26 cellular contexts compared by ENCODE assay signal in the genomic region with DNA sequence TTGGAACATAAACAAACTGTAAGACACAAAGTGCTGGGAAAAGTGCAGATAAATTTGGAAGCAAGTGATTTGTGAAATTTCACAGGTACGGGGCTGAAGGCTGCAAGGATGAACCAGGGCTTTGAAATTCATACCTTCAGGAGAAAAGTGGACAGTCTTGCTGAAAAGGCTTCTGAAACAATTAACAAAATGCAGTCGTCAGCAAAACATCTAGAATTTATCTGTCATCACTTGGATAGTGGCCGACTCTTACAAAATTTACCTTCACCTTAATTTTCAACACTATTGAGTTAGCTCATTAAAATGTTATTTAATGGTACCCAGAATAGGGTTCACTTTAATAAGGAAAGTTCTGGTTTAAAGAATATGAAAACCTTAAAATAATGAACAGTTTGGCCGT.
DNase-seq lines count a peak whose midpoint lies in the region; ATAC-seq, FAIRE-seq and TF ChIP-seq lines count a peak whose summit lies in the region.
"Had no signal": no experiment of that assay in that cellular context is flagged by ENCODE, and none has a peak within 500 bp of the region (broad histone marks: within the 10 kb centered on the region; RNA-seq: fewer than 3 reads in every experiment).

No MANE protein-coding gene starts in this region.

- H3K4me1 Mint-ChIP-seq in MCF 10A (ENCODE audit: insufficient read depth, unreplicated experiment), result peaks cover 10% of the 10 kb centered on the region
- H3K4me1 Mint-ChIP-seq: CD14-positive monocyte had no signal

- no peaks in the 10 kb centered on the region for H3K36me3 Mint-ChIP-seq in MCF 10A (ENCODE audit: insufficient read depth, unreplicated experiment)
- H3K36me3 Mint-ChIP-seq: CD14-positive monocyte; CD4-positive, alpha-beta memory T cell; CD4-positive, CD25-positive, alpha-beta regulatory T cell had no signal

- H3K56ac ChIP-seq in IMR-90 (ENCODE audit: extremely low read depth, insufficient read depth, low read length), result no peak overlapping the region

- no peak overlapping the region for H2AK5ac ChIP-seq in IMR-90 (ENCODE audit: low read depth, low read length)

- no peak overlapping the region for H3K23ac ChIP-seq in IMR-90 (ENCODE audit: low read depth, low read length)

- peaks cover 0 to 33% of the 10 kb centered on the region in 2 experiments; a peak in 3 of 5 replicates for H3K27me3 ChIP-seq in HepG2 (ENCODE audit: control insufficient read depth in 1 of 2, insufficient read depth in 2 of 2, low read length in 2 of 2)
- no peaks in the 10 kb centered on the region for H3K27me3 ChIP-seq in right lobe of liver
- no peaks in the 10 kb centered on the region; the same call in 1 of the 2 replicates for H3K27me3 ChIP-seq in IMR-90 (ENCODE audit: control insufficient read depth, insufficient read depth, low read length)
- H3K27me3 ChIP-seq in K562 (ENCODE audit: control insufficient read depth in 2 of 2, insufficient read depth in 2 of 2, low read length in 2 of 2), result peaks cover 0 to 21% of the 10 kb centered on the region in 2 experiments; a peak in 3 of 5 replicates
- H3K27me3 ChIP-seq: BE2C, BLaER1 had no signal

- H2BK120ac ChIP-seq in IMR-90 (ENCODE audit: low read depth, low read length), result no peak overlapping the region

- no peak for TF ChIP-seq POLR2A in HepG2 (IDR thresholded peaks at IDR 0.05; ENCODE audit: insufficient read depth in 1 of 2, low read depth in 2 of 2, low read length in 2 of 2)
- TF ChIP-seq POLR2A in right lobe of liver (IDR thresholded peaks at IDR 0.05), result no peak
- no peak for TF ChIP-seq POLR2A in IMR-90 (IDR thresholded peaks at IDR 0.05; ENCODE audit: low read depth, low read length)
- TF ChIP-seq POLR2A in K562 (conservative IDR thresholded peaks at IDR 0.05), result no peak

- H3K4ac ChIP-seq in IMR-90 (ENCODE audit: low read depth, low read length), result no peak overlapping the region

- H3K9me3 Mint-ChIP-seq in MCF 10A (ENCODE audit: unreplicated experiment), result peaks cover 7% of the 10 kb centered on the region
- H3K9me3 Mint-ChIP-seq: CD8-positive, alpha-beta memory T cell had no signal

- H4K20me1 ChIP-seq in HepG2 (ENCODE audit: insufficient read depth, low read length), result no peaks in the 10 kb centered on the region
- H4K20me1 ChIP-seq in IMR-90 (ENCODE audit: insufficient read depth, low read length), result no peaks in the 10 kb centered on the region
- no peaks in the 10 kb centered on the region for H4K20me1 ChIP-seq in K562 (replicated peaks; ENCODE audit: control insufficient read depth, insufficient read depth, low read length)
- H4K20me1 ChIP-seq: BLaER1 had no signal

- H3K9me3 ChIP-seq in HepG2 (ENCODE audit: low read length) (no peaks in the 10 kb centered on the region), right lobe of liver (no peaks in the 10 kb centered on the region), IMR-90 (ENCODE audit: control insufficient read depth, insufficient read depth, low read length) (no peaks in the 10 kb centered on the region), K562 (replicated peaks; ENCODE audit: control insufficient read depth, insufficient read depth, low read depth, low read length) (no peaks in the 10 kb centered on the region)
- H3K9me3 ChIP-seq: BE2C had no signal

- H2BK15ac ChIP-seq in IMR-90 (ENCODE audit: low read depth, low read length), result no peak overlapping the region

- TF ChIP-seq EP300 in HepG2 (IDR thresholded peaks at IDR 0.05; ENCODE audit: low read depth in 2 of 2, low read length in 2 of 2) (no peak), HepG2 (CRISPR knock-in tag; IDR thresholded peaks at IDR 0.05; ENCODE audit: borderline replicate concordance) (no peak), K562 (IDR thresholded peaks at IDR 0.05; ENCODE audit: low read length) (no peak)

- no peak overlapping the region for H3K9ac ChIP-seq in HepG2 (ENCODE audit: insufficient read depth, low read depth, low read length)
- H3K9ac ChIP-seq in IMR-90 (ENCODE audit: low read depth, low read length), result no peak overlapping the region
- H3K9ac ChIP-seq in K562 (ENCODE audit: insufficient read depth in 1 of 2, low read depth in 2 of 2, low read length in 2 of 2), result no peak overlapping the region
- H3K9ac ChIP-seq: BLaER1 had no signal

- H3K4me2 ChIP-seq in HepG2 (ENCODE audit: low read depth, low read length) (no peak overlapping the region), IMR-90 (ENCODE audit: low read depth, low read length) (no peak overlapping the region), K562 (ENCODE audit: insufficient read depth, low read length) (no peak overlapping the region)
- H3K4me2 ChIP-seq: BLaER1 had no signal

- H4K5ac ChIP-seq in IMR-90 (ENCODE audit: low read depth, low read length), result no peak overlapping the region

- H3K9me1 ChIP-seq in IMR-90 (ENCODE audit: insufficient read depth, low read length), result no peaks in the 10 kb centered on the region
- H3K9me1 ChIP-seq in K562 (ENCODE audit: control insufficient read depth, insufficient read depth, low read length), result no peaks in the 10 kb centered on the region

- no peak overlapping the region for H3K4me3 ChIP-seq in HepG2 (replicated peaks in 1 of 3; ENCODE audit: insufficient read depth in 1 of 3, low read depth in 2 of 3, low read length in 3 of 3)
- H3K4me3 ChIP-seq in right lobe of liver, result no peak overlapping the region
- H3K4me3 ChIP-seq in IMR-90 (ENCODE audit: insufficient read depth, low read depth, low read length), result no peak overlapping the region
- no peak overlapping the region for H3K4me3 ChIP-seq in K562
- H3K4me3 ChIP-seq: BLaER1, GM12878 had no signal

- 14% methylated on average over 4 of the region's 4 CpGs for WGBS in HepG2 (ENCODE audit: low lambda C conversion rate)
- whole genome bisulfite sequencing in right lobe of liver (ENCODE audit: insufficient coverage, low coverage, low lambda C conversion rate, missing lambda C conversion rate), result 55% methylated on average over 4 of the region's 4 CpGs
- no CpG with 5 or more reads among the region's 4 CpGs for WGBS in IMR-90 (ENCODE audit: extremely low coverage in 2 of 2, insufficient read length in 1 of 2), 2 experiments
- WGBS in K562 (ENCODE audit: insufficient coverage, low coverage, missing lambda C conversion rate), result 0% methylated on average over 4 of the region's 4 CpGs

- H3K27ac ChIP-seq in HepG2 (ENCODE audit: extremely low read length, insufficient read depth, low read length), result no peak overlapping the region
- no peak overlapping the region for H3K27ac ChIP-seq in right lobe of liver
- H3K27ac ChIP-seq in IMR-90 (ENCODE audit: insufficient read depth, low read length), result no peak overlapping the region
- no peak overlapping the region for H3K27ac ChIP-seq in K562 (ENCODE audit: extremely low read depth, low read depth, low read length)
- H3K27ac ChIP-seq: 22Rv1, BLaER1 had no signal

- H2AK9ac ChIP-seq in IMR-90 (replicated peaks; ENCODE audit: low read depth, low read length, poor library complexity), result no peak overlapping the region

- no peak overlapping the region for H4K91ac ChIP-seq in IMR-90 (ENCODE audit: insufficient read depth, low read depth, low read length)

- H3K4me3 Mint-ChIP-seq in MCF 10A (ENCODE audit: unreplicated experiment), result no peak overlapping the region
- H3K4me3 Mint-ChIP-seq: CD14-positive monocyte; CD4-positive, alpha-beta memory T cell; CD4-positive, CD25-positive, alpha-beta regulatory T cell; CD8-positive, alpha-beta memory T cell had no signal

- no peak for DNase-seq in HepG2 (ENCODE audit: low spot score)
- no peak for DNase-seq in right lobe of liver
- DNase-seq in IMR-90, result no peak
- no peak for DNase-seq in K562 (ENCODE audit: extremely low read depth in 1 of 4, low spot score in 3 of 4)
- DNase-seq in MCF 10A (ENCODE audit: unreplicated experiment), result no peak
- DNase-seq in SKM-1 (lab: John Stamatoyannopoulos, UW; ENCODE audit: unreplicated experiment), result no peak
- DNase-seq: ACHN; BE2C; C1 segment of cervical spinal cord; CD4-positive, alpha-beta memory T cell; CD4-positive, CD25-positive, alpha-beta regulatory T cell; CD8-positive, alpha-beta memory T cell; COR-L47; DMS 273 treated with DMSO at 0.1 percent for 48 hours; DMS153; DMS53; DMS79; DND-41; GDM1 had no signal

- POLR2A ChIA-PET in HepG2 (lab: Yijun Ruan, JAX), result no interaction called here
- POLR2A ChIA-PET in IMR-90 (lab: Charles Lee; ENCODE audit: unreplicated experiment), result no interaction called here
- POLR2A ChIA-PET in K562 (lab: Yijun Ruan, JAX), result interaction anchor here (1.4 kb wide), 1 partner anchor 11 kb away, joined by 4 read pairs; no protein-coding TSS in a partner anchor
- POLR2A ChIA-PET in MCF 10A (lab: Yijun Ruan, JAX), result no interaction called here

- FAIRE-seq in HepG2 (lab: Jason Lieb, UNC) (no peak), K562 (lab: Jason Lieb, UNC) (no peak)
- FAIRE-seq: GM12878, GM12892, GM18507 had no signal

- no peaks in the 10 kb centered on the region for H3K79me2 ChIP-seq in HepG2 (ENCODE audit: insufficient read depth, low read length)
- H3K79me2 ChIP-seq in K562 (ENCODE audit: control insufficient read depth, insufficient read depth, low read length), result no peaks in the 10 kb centered on the region

- dilution Hi-C loops in IMR-90 (cut with HindIII; ENCODE audit: low sequenced_read_pairs, unreplicated experiment), result no loop called here

- intact Hi-C loops in HepG2 (cut with micrococcal nuclease; ENCODE audit: unreplicated experiment), result no loop called here
- intact Hi-C loops in right lobe of liver (cut with DNase I), result no loop called here
- intact Hi-C loops in IMR-90 (cut with micrococcal nuclease), result no loop called here
- intact Hi-C loops in K562 (cut with micrococcal nuclease), result no loop called here
- intact Hi-C loops in MCF 10A (cut with micrococcal nuclease), result no loop called here

- H2BK5ac ChIP-seq in IMR-90 (ENCODE audit: low read depth, low read length, poor library complexity, severe bottlenecking), result no peak overlapping the region

- H3K36me3 ChIP-seq in HepG2 (replicated peaks in 1 of 2; ENCODE audit: control insufficient read depth in 1 of 2, insufficient read depth in 2 of 2, low read length in 2 of 2), result no peaks in the 10 kb centered on the region
- H3K36me3 ChIP-seq in right lobe of liver, result no peaks in the 10 kb centered on the region
- no peaks in the 10 kb centered on the region for H3K36me3 ChIP-seq in IMR-90 (ENCODE audit: control insufficient read depth, insufficient read depth, low read length)
- H3K36me3 ChIP-seq in K562 (ENCODE audit: control insufficient read depth, insufficient read depth, low read length), result no peaks in the 10 kb centered on the region
- H3K36me3 ChIP-seq: BE2C, BLaER1 had no signal

- H3K14ac ChIP-seq in IMR-90 (replicated peaks; ENCODE audit: low read depth, low read length), result no peak overlapping the region

- TF ChIP-seq CTCF in HepG2 (CRISPR knock-in tag; IDR thresholded peaks at IDR 0.05) (no peak), right lobe of liver (IDR thresholded peaks at IDR 0.05) (no peak), IMR-90 (conservative IDR thresholded peaks at IDR 0.05; ENCODE audit: low read depth, low read length) (no peak), K562 (IDR thresholded peaks at IDR 0.05 in 2 of 3, conservative IDR thresholded peaks at IDR 0.05 in 1 of 3; ENCODE audit: insufficient read depth in 2 of 3, low read depth in 1 of 3, low read length in 3 of 3) (no peak), MCF 10A (IDR thresholded peaks at IDR 0.05; ENCODE audit: unreplicated experiment) (no peak)

- in situ Hi-C loops in HepG2 (cut with HindIII; ENCODE audit: extremely low pct_ligation_motif_present, low pct_unique_long_range_greater_than_20kb), result no loop called here
- in situ Hi-C loops in IMR-90 (cut with MboI; ENCODE audit: low sequenced_read_pairs), result no loop called here
- in situ Hi-C loops in K562 (cut with MboI), result no loop called here

- H2BK20ac ChIP-seq in IMR-90 (ENCODE audit: low read depth, low read length), result no peak overlapping the region

- H2AFZ ChIP-seq in HepG2 (ENCODE audit: low read length) (no peak overlapping the region), IMR-90 (replicated peaks; ENCODE audit: low read length, poor library complexity) (no peak overlapping the region), K562 (ENCODE audit: low read depth, low read length) (no peak overlapping the region)

- H3K27me3 Mint-ChIP-seq in MCF 10A (ENCODE audit: insufficient read depth, unreplicated experiment), result no peaks in the 10 kb centered on the region
- H3K27me3 Mint-ChIP-seq: CD4-positive, CD25-positive, alpha-beta regulatory T cell had no signal

- H3K4me1 ChIP-seq in HepG2 (ENCODE audit: insufficient read depth, low read length), result no peaks in the 10 kb centered on the region
- H3K4me1 ChIP-seq in right lobe of liver, result no peaks in the 10 kb centered on the region
- H3K4me1 ChIP-seq in IMR-90 (ENCODE audit: control insufficient read depth, insufficient read depth, low read length), result no peaks in the 10 kb centered on the region
- H3K4me1 ChIP-seq in K562 (replicated peaks in 1 of 2; ENCODE audit: control insufficient read depth in 2 of 2, insufficient read depth in 2 of 2, low read length in 2 of 2), result no peaks in the 10 kb centered on the region
- H3K4me1 ChIP-seq: BE2C, BLaER1 had no signal

- CTCF ChIA-PET in HepG2 (lab: Yijun Ruan, JAX; ENCODE audit: low intra/inter-chr PET ratio, low total read pairs) (no interaction called here), IMR-90 (lab: Yijun Ruan, JAX) (no interaction called here), K562 (lab: Yijun Ruan, JAX; ENCODE audit: low intra/inter-chr PET ratio) (no interaction called here), MCF 10A (lab: Yijun Ruan, JAX) (interaction anchor here (1.0 kb wide), 1 partner anchor 134 kb away, joined by 3 read pairs; no protein-coding TSS in a partner anchor)

- H3K79me1 ChIP-seq in IMR-90 (ENCODE audit: low read depth in 1 of 2, low read length in 2 of 2), result no peaks in the 10 kb centered on the region

- no peak overlapping the region for H3K27ac Mint-ChIP-seq in MCF 10A (ENCODE audit: low read depth, unreplicated experiment)
- H3K27ac Mint-ChIP-seq: CD14-positive monocyte; CD4-positive, alpha-beta memory T cell; CD4-positive, CD25-positive, alpha-beta regulatory T cell; CD8-positive, alpha-beta memory T cell had no signal

- TF ChIP-seq RAD21 in HepG2 (CRISPR knock-in tag; IDR thresholded peaks at IDR 0.05) (no peak), IMR-90 (IDR thresholded peaks at IDR 0.05; ENCODE audit: low read length) (no peak), K562 (CRISPR knock-in tag; conservative IDR thresholded peaks at IDR 0.05 in 1 of 2, IDR thresholded peaks at IDR 0.05 in 1 of 2) (no peak)

- BruUV-seq in HepG2 (replicated peaks; lab: Mats Ljungman, UMichigan), result no TSS peak
- BruUV-seq in IMR-90 (replicated peaks; lab: Mats Ljungman, UMichigan), result no TSS peak
- BruUV-seq in K562 (replicated peaks; lab: Mats Ljungman, UMichigan), result no TSS peak
- no TSS peak for BruUV-seq in MCF 10A (replicated peaks; lab: Mats Ljungman, UMichigan)

- ATAC-seq in HepG2 (no peak), right lobe of liver (no peak), IMR-90 (ENCODE audit: low read depth) (no peak), K562 (no peak), GM21423 (IDR thresholded peaks at IDR 0.05; ENCODE audit: unreplicated experiment) (no peak)
- ATAC-seq: GM12878 had no signal

- H3K18ac ChIP-seq in IMR-90 (ENCODE audit: low read depth, low read length), result no peak overlapping the region

- no peak overlapping the region for H4K8ac ChIP-seq in IMR-90 (ENCODE audit: low read depth in 2 of 2, low read length in 2 of 2)
